ENCODE assay signal across 28 cellular contexts in the genomic region with DNA sequence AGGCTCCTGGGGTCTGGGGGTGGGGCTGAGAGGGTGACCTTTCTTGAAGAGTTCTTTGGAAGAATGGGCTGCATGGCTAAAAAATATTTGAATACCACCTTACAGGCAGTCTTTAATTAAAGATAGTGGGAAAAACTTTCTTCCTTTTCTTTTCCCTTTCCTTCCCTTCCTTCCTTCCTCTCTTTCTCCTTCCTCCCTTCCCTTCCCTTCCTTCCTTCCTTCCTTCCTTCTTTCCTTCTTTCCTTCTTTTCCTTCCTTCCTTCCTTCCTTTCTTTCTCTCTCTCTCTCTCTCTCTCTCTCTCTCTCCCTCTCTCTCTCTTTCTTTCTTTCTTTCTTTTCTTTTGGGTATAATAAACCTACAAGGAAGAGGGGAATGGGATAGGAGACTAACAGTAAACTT.
"Had no signal": no experiment of that assay in that cellular context is flagged by ENCODE, and none has a peak within 500 bp of the region (broad histone marks: within the 10 kb centered on the region; RNA-seq: fewer than 3 reads in every experiment).

No MANE protein-coding gene starts in this region.

- H3K4me1 ChIP-seq: esophagus squamous epithelium, left lung, lower lobe of right lung had no signal

- DNase-seq: dermis blood vessel endothelial cell; dorsolateral prefrontal cortex; effector CD8-positive, alpha-beta T cell; effector memory CD8-positive, alpha-beta T cell; erythroblast; esophagus squamous epithelium; foreskin fibroblast; foreskin melanocyte; gastrocnemius medialis; glutamatergic neuron; head of caudate nucleus; heart right ventricle; hippocampal formation; left cardiac atrium; left lung; left ventricle myocardium superior; lower lobe of right lung; mesenchymal stem cell; mucosa of descending colon had no signal

- FAIRE-seq: colon, endometrium, islet of Langerhans, keratinocyte had no signal

- H3K9me3 Mint-ChIP-seq: effector memory CD8-positive, alpha-beta T cell; endodermal cell; mesothelial cell of epicardium had no signal

- ATAC-seq: effector memory CD8-positive, alpha-beta T cell; esophagus mucosa; gastrocnemius medialis; heart right ventricle; left cardiac atrium; left lung; left ventricle myocardium superior; lower lobe of right lung; mucosa of descending colon had no signal

- H3K27ac ChIP-seq: coronary artery, dorsolateral prefrontal cortex, epithelial cell of prostate, esophagus squamous epithelium, gastrocnemius medialis, heart right ventricle, left lung, lower lobe of right lung had no signal

- H3K4me3 Mint-ChIP-seq: effector memory CD8-positive, alpha-beta T cell; endodermal cell; mesothelial cell of epicardium had no signal

- H3K4me1 Mint-ChIP-seq: endodermal cell had no signal

- H3K27me3 ChIP-seq: dorsolateral prefrontal cortex, esophagus squamous epithelium, gastrocnemius medialis, heart right ventricle, left lung had no signal

- H3K27me3 Mint-ChIP-seq: effector memory CD8-positive, alpha-beta T cell had no signal

- H3K4me3 ChIP-seq: coronary artery, dorsolateral prefrontal cortex, esophagus squamous epithelium, gastrocnemius medialis, heart right ventricle, left lung, lower lobe of right lung, mucosa of descending colon had no signal

- H3K9me3 ChIP-seq: esophagus squamous epithelium, gastrocnemius medialis, heart right ventricle, left lung, lower lobe of right lung, mucosa of descending colon had no signal

- H3K36me3 ChIP-seq: gastrocnemius medialis, lower lobe of right lung had no signal

- H3K36me3 Mint-ChIP-seq: mesothelial cell of epicardium had no signal

- H3K27ac Mint-ChIP-seq: effector memory CD8-positive, alpha-beta T cell; endodermal cell; mesothelial cell of epicardium had no signal
